In genomic region chr1:87497804-87498203, GRCh38 we compare ENCODE assay signal across 18 cellular contexts.
DNase-seq lines count a peak whose midpoint lies in the region; ATAC-seq and TF ChIP-seq lines count a peak whose summit lies in the region.
"Had no signal": no experiment of that assay in that cellular context is flagged by ENCODE, and none has a peak within 500 bp of the region (broad histone marks: within the 10 kb centered on the region; RNA-seq: fewer than 3 reads in every experiment).

No MANE protein-coding gene starts in this region.

- ATAC-seq in GM18511 (IDR thresholded peaks at IDR 0.05; ENCODE audit: unreplicated experiment) (peak; percentile 37), HG02759 (IDR thresholded peaks at IDR 0.05; ENCODE audit: unreplicated experiment) (peak; percentile 30), HG03432 (IDR thresholded peaks at IDR 0.05; ENCODE audit: unreplicated experiment) (peak; percentile 20), GM21423 (IDR thresholded peaks at IDR 0.05; ENCODE audit: unreplicated experiment) (no peak), left colon (no peak)
- ATAC-seq: HepG2 had no signal

- H3K27ac ChIP-seq in neutrophil: peak overlapping the region; percentile 60
- H3K27ac ChIP-seq in colonic mucosa: no peak overlapping the region
- H3K27ac ChIP-seq: KMS-11, Peyer's patch had no signal

- H3K4me3 ChIP-seq in neutrophil (ENCODE audit: low read depth in 1 of 2, low read length in 1 of 2) (no peak overlapping the region), colonic mucosa (no peak overlapping the region)
- H3K4me3 ChIP-seq: Peyer's patch had no signal

- H3K4me1 ChIP-seq in neutrophil (ENCODE audit: control insufficient read depth in 1 of 2, insufficient read depth in 1 of 2, low read depth in 1 of 2, low read length in 1 of 2) (peaks cover 12 to 27% of the 10 kb centered on the region in 2 experiments), colonic mucosa (no peaks in the 10 kb centered on the region)
- H3K4me1 ChIP-seq: Peyer's patch had no signal

- no peak for DNase-seq in left colon
- DNase-seq in colonic mucosa: no peak
- DNase-seq: DMS79 treated with DMSO at 0.1 percent for 48 hours, GF-D8, HFFc6, NCI-H1930, NCI-H2171, NCI-H446 treated with DMSO at 0.1 percent for 48 hours, NCI-H774, Peyer's patch, Right ventricle myocardium superior had no signal

- intact Hi-C loops in left colon (cut with DNase I, micrococcal nuclease): no loop called here
- intact Hi-C loops in colonic mucosa (cut with DNase I): no loop called here

- no peaks in the 10 kb centered on the region for H3K36me3 ChIP-seq in neutrophil
- no peaks in the 10 kb centered on the region for H3K36me3 ChIP-seq in colonic mucosa
- H3K36me3 ChIP-seq: Peyer's patch had no signal

- TF ChIP-seq CTCF in neutrophil (IDR thresholded peaks at IDR 0.05) (no peak), colonic mucosa (IDR thresholded peaks at IDR 0.05) (no peak)

- H3K9ac ChIP-seq in colonic mucosa (ENCODE audit: low read depth in 2 of 2, low read length in 2 of 2): no peak overlapping the region
- H3K9ac ChIP-seq: KMS-11 had no signal

- H3K9me3 ChIP-seq in neutrophil: no peaks in the 10 kb centered on the region
- H3K9me3 ChIP-seq in colonic mucosa: no peaks in the 10 kb centered on the region
- H3K9me3 ChIP-seq: Peyer's patch had no signal

- no peaks in the 10 kb centered on the region for H3K27me3 ChIP-seq in neutrophil
- no peaks in the 10 kb centered on the region for H3K27me3 ChIP-seq in colonic mucosa
- H3K27me3 ChIP-seq: Peyer's patch had no signal

Comparison
In these comparisons a context has a peak if more than half of its experiments do, and no peak if none do; other contexts are left out.
1. ATAC-seq: peak in GM18511 (single experiment), HG02759 (single experiment) and HG03432 (single experiment); none in GM21423 (single experiment) and left colon (single experiment).